ENCODE assay signal across 8 cellular contexts in genomic region chr11:61580292-61580888, GRCh38. TPM values are rescaled to one million over a fixed set of nuclear protein-coding genes. Genes with fewer than 3 reads are reported as not detected.
A peak's percentile ranks its signal among the peaks of the same experiment; 100 is the strongest.
DNase-seq lines count a peak whose midpoint lies in the region; ATAC-seq, FAIRE-seq and TF ChIP-seq lines count a peak whose summit lies in the region.

No MANE protein-coding gene starts in this region.

- peaks cover 39% of the 10 kb centered on the region for H3K27me3 Mint-ChIP-seq in activated naive CD8-positive, alpha-beta T cell treated with anti-CD3 and anti-CD28 coated beads, Interleukin-2, amount 50 U/mL, for 24 hours

- ATAC-seq in Right ventricle myocardium superior (ENCODE audit: poor library complexity) (no peak), esophagus mucosa (no peak)
- ATAC-seq in activated naive CD8-positive, alpha-beta T cell treated with anti-CD3 and anti-CD28 coated beads, Interleukin-2, amount 50 U/mL, for 24 hours, result peak; percentile 6

- H3K9me3 ChIP-seq in cardiac muscle cell (ENCODE audit: low read depth), result no peaks in the 10 kb centered on the region

- H3K4me3 ChIP-seq in cardiac muscle cell (peak overlapping the region; percentile 42), lower leg skin (ENCODE audit: low read depth, poor library complexity, severe bottlenecking) (peak overlapping the region; percentile 4)

- H3K27ac ChIP-seq in cardiac muscle cell, result no peak overlapping the region

- TF ChIP-seq CTCF in cardiac muscle cell (IDR thresholded peaks at IDR 0.05; ENCODE audit: low read depth, low read length), result no peak
- TF ChIP-seq CTCF in lower leg skin (IDR thresholded peaks at IDR 0.05), result no peak

- intact Hi-C loops in Right ventricle myocardium superior (cut with DNase I), result loop anchor here (5.0 kb wide), 1 partner anchor 47 kb away; no protein-coding TSS in a partner anchor
- intact Hi-C loops in lower leg skin (cut with DNase I; ENCODE audit: low total_unique reads), result no loop called here

- peaks cover 13% of the 10 kb centered on the region for H3K4me1 ChIP-seq in cardiac muscle cell (ENCODE audit: low read depth)

- DNase-seq in cardiac muscle cell (ENCODE audit: low read depth in 1 of 2, low spot score in 1 of 2), result no peak
- DNase-seq in Right ventricle myocardium superior, result no peak
- DNase-seq in activated naive CD8-positive, alpha-beta T cell treated with anti-CD3 and anti-CD28 coated beads, Interleukin-2, amount 50 U/mL, for 24 hours, result no peak
- DNase-seq in lower leg skin (ENCODE audit: low spot score in 2 of 2), result no peak
- DNase-seq in urothelium cell line (ENCODE audit: low spot score), result peak; percentile 50
- DNase-seq in SIG-M5 treated with dmso at 0.1 percent for 504 hours (lab: John Stamatoyannopoulos, UW; ENCODE audit: unreplicated experiment), result no peak
- DNase-seq in Kasumi-1 (lab: John Stamatoyannopoulos, UW), result no peak

- H3K9me3 Mint-ChIP-seq in activated naive CD8-positive, alpha-beta T cell treated with anti-CD3 and anti-CD28 coated beads, Interleukin-2, amount 50 U/mL, for 24 hours, result no peaks in the 10 kb centered on the region

- FAIRE-seq in urothelium cell line (lab: Jason Lieb, UNC), result no peak

- 1 to 3% methylated on average over 16 to 24 of the region's 59 CpGs for WGBS in lower leg skin, 2 donors

- no peak overlapping the region for H3K27ac Mint-ChIP-seq in activated naive CD8-positive, alpha-beta T cell treated with anti-CD3 and anti-CD28 coated beads, Interleukin-2, amount 50 U/mL, for 24 hours

- peak overlapping the region; percentile 49 for H3K4me3 Mint-ChIP-seq in activated naive CD8-positive, alpha-beta T cell treated with anti-CD3 and anti-CD28 coated beads, Interleukin-2, amount 50 U/mL, for 24 hours

- H3K27me3 ChIP-seq in cardiac muscle cell, result peaks cover 14% of the 10 kb centered on the region

- H3K36me3 ChIP-seq in cardiac muscle cell, result no peaks in the 10 kb centered on the region

- no peaks in the 10 kb centered on the region for H3K36me3 Mint-ChIP-seq in activated naive CD8-positive, alpha-beta T cell treated with anti-CD3 and anti-CD28 coated beads, Interleukin-2, amount 50 U/mL, for 24 hours (ENCODE audit: low read depth)

- TF ChIP-seq POLR2A in lower leg skin (IDR thresholded peaks at IDR 0.05), result no peak

- peaks cover 10% of the 10 kb centered on the region for H3K4me1 Mint-ChIP-seq in activated naive CD8-positive, alpha-beta T cell treated with anti-CD3 and anti-CD28 coated beads, Interleukin-2, amount 50 U/mL, for 24 hours

RNA-seq across cellular contexts. Expression of gene SYT7, which starts 0.5 kb away (rescaled TPM):
- total RNA-seq in cardiac muscle cell (8.7 and 12.1 TPM in 2 replicates), Right ventricle myocardium superior (23.7 TPM), lower leg skin (1 to 10 TPM; 1.5 to 7.5 (median 5.1) TPM), esophagus mucosa (3.6 TPM)
- polyA plus RNA-seq in cardiac muscle cell, result 6.3 and 7.5 TPM in 2 replicates
